Comparison of ENCODE assay signal across 15 cellular contexts in the genomic region with DNA sequence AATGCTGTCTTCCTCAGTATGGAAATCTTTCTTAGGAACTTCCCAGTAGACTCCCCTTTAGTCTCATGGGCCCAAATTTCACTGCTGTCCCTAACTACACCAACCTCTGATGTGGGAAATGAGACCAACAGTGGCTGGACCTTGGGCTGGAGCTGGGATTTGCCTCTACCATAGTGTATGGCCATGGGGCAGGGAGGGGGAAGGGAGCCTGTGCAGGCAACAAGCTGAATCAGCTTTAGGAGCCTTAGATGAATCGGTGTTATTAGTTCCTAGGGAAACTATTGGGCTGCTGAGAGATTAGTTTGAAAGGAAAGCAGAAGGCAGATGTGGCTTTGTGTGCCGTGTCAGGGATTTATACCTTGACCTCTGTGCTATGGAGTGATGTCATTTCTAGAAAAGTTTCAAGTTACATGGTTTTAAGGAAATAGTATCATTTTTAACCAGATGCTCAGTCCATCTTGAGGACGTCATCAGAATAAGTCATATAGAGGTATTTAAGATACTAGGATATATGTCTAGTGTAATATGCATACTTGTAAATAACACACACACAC. TPM values are rescaled to one million over a fixed set of nuclear protein-coding genes. Genes with fewer than 3 reads are reported as not detected.
DNase-seq lines count a peak whose midpoint lies in the region; ATAC-seq, FAIRE-seq and TF ChIP-seq lines count a peak whose summit lies in the region.
"Had no signal": no experiment of that assay in that cellular context is flagged by ENCODE, and none has a peak within 500 bp of the region (broad histone marks: within the 10 kb centered on the region; RNA-seq: fewer than 3 reads in every experiment).

No MANE protein-coding gene starts in this region.

- 29% methylated on average over 3 of the region's 3 CpGs for WGBS in GM12878 (ENCODE audit: insufficient coverage, insufficient replicate concordance, low lambda C conversion rate, missing lambda C conversion rate)
- WGBS in HepG2 (ENCODE audit: low lambda C conversion rate): 66% methylated on average over 3 of the region's 3 CpGs
- 46 to 47% methylated on average over 3 of the region's 3 CpGs for WGBS in tibial nerve, 2 donors

- TF ChIP-seq CTCF in MM.1S (IDR thresholded peaks at IDR 0.05; ENCODE audit: low read length): no peak
- no peak for TF ChIP-seq CTCF in GM12878 (IDR thresholded peaks at IDR 0.05 in 2 of 3, conservative IDR thresholded peaks at IDR 0.05 in 1 of 3; ENCODE audit: control insufficient read depth in 2 of 3, extremely low read depth in 1 of 3, insufficient read depth in 1 of 3, low read depth in 3 of 3, low read length in 3 of 3)
- TF ChIP-seq CTCF in HepG2 (CRISPR knock-in tag; IDR thresholded peaks at IDR 0.05): no peak
- TF ChIP-seq CTCF in GM20000 (IDR thresholded peaks at IDR 0.05; ENCODE audit: extremely low read depth, missing control alignments): no peak
- TF ChIP-seq CTCF in tibial nerve (IDR thresholded peaks at IDR 0.05): no peak

- H3K4me3 ChIP-seq in MM.1S (ENCODE audit: low read length) (no peak overlapping the region), GM12878 (no peak overlapping the region), HepG2 (replicated peaks in 1 of 3; ENCODE audit: insufficient read depth in 1 of 3, low read depth in 2 of 3, low read length in 3 of 3) (no peak overlapping the region), tibial nerve (no peak overlapping the region)
- H3K4me3 ChIP-seq: BLaER1, lower lobe of right lung had no signal

- SMC1A ChIA-PET in GM12878 (lab: Charles Lee; ENCODE audit: uncharacterized antibody, unreplicated experiment): interaction anchor here (1.0 to 1.6 kb wide), 2 partner anchors 10 to 12 kb away, joined by 4 to 7 read pairs; no protein-coding TSS in a partner anchor

- H3K9me3 ChIP-seq in MM.1S (replicated peaks; ENCODE audit: insufficient read depth, low read length) (no peaks in the 10 kb centered on the region), GM12878 (replicated peaks; ENCODE audit: control insufficient read depth, insufficient read depth, low read length) (no peaks in the 10 kb centered on the region), HepG2 (ENCODE audit: low read length) (no peaks in the 10 kb centered on the region), tibial nerve (no peaks in the 10 kb centered on the region)
- H3K9me3 ChIP-seq: BLaER1, lower lobe of right lung had no signal

- TF ChIP-seq POLR2A in GM12878 (IDR thresholded peaks at IDR 0.05; ENCODE audit: low read depth, low read length) (no peak), HepG2 (IDR thresholded peaks at IDR 0.05; ENCODE audit: insufficient read depth in 1 of 2, low read depth in 2 of 2, low read length in 2 of 2) (no peak), tibial nerve (IDR thresholded peaks at IDR 0.05) (no peak)

- ATAC-seq in GM12878 (peak; percentile 69), HepG2 (peak; percentile 69)
- ATAC-seq: activated CD4-positive, CD25-positive, alpha-beta regulatory T cell treated with anti-CD3 and anti-CD28 coated beads, Interleukin-2, amount 50 U/mL, for 24 hours; T-helper 17 cell had no signal

- CTCF ChIA-PET in GM12878 (lab: Yijun Ruan, JAX): interaction anchor here (0.6 to 3.8 kb wide), 14 partner anchors 9 to 401 kb away, joined by 3 to 33 read pairs (median 3); no protein-coding TSS in a partner anchor
- CTCF ChIA-PET in HepG2 (lab: Yijun Ruan, JAX; ENCODE audit: low intra/inter-chr PET ratio, low total read pairs): interaction anchor here (0.8 to 4.1 kb wide), 5 partner anchors 149 to 320 kb away, joined by 3 to 74 read pairs (median 7); no protein-coding TSS in a partner anchor

- H3K9me2 ChIP-seq in MM.1S (replicated peaks; ENCODE audit: insufficient read depth, low read length): no peaks in the 10 kb centered on the region

- DNase-seq in MM.1S: peak; percentile 8
- no peak for DNase-seq in GM12878 (ENCODE audit: low read depth, low spot score)
- DNase-seq in HepG2 (ENCODE audit: low spot score): peak; percentile 10
- DNase-seq in GM20000 (ENCODE audit: low spot score): no peak
- DNase-seq in tibial nerve (ENCODE audit: low spot score in 2 of 2): no peak
- DNase-seq in NCI-H146 treated with DMSO at 0.1 percent for 48 hours (lab: John Stamatoyannopoulos, UW; ENCODE audit: unreplicated experiment): no peak
- no peak for DNase-seq in inferior parietal cortex (ENCODE audit: extremely low spot score)
- DNase-seq: activated CD8-positive, alpha-beta memory T cell treated with anti-CD3 and anti-CD28 coated beads, Interleukin-2, amount 50 U/mL, for 48 hours; activated naive CD4-positive, alpha-beta T cell treated with anti-CD3 and anti-CD28 coated beads, Interleukin-2, amount 50 U/mL, for 16 hours; lower lobe of right lung; NCI-H2107; stimulated activated CD4-positive, alpha-beta T cell treated with anti-CD3 and anti-CD28 coated beads, Interleukin-2, amount 100 ng/mL, for 48 hours; T-helper 17 cell had no signal

- H2AFZ ChIP-seq in MM.1S (ENCODE audit: low read length) (no peak overlapping the region), GM12878 (ENCODE audit: control insufficient read depth, low read depth, low read length) (no peak overlapping the region), HepG2 (ENCODE audit: low read length) (no peak overlapping the region)

- in situ Hi-C loops in GM12878 (cut with MboI) (no loop called here), HepG2 (cut with HindIII; ENCODE audit: extremely low pct_ligation_motif_present, low pct_unique_long_range_greater_than_20kb) (loop anchor here (5.0 kb wide), 1 partner anchor 202 kb away; no protein-coding TSS in a partner anchor)

- FAIRE-seq in GM12878 (lab: Jason Lieb, UNC): no peak
- FAIRE-seq in HepG2 (lab: Jason Lieb, UNC): no peak

- POLR2A ChIA-PET in GM12878 (lab: Charles Lee): interaction anchor here (0.7 kb wide), 1 partner anchor 64 kb away, joined by 3 read pairs; no protein-coding TSS in a partner anchor
- POLR2A ChIA-PET in HepG2 (lab: Yijun Ruan, JAX): interaction anchor here (1.1 kb wide), 1 partner anchor 287 kb away, joined by 3 read pairs; a partner anchor contains a TSS

- H3K9ac ChIP-seq in MM.1S (ENCODE audit: low read length) (no peak overlapping the region), GM12878 (ENCODE audit: control insufficient read depth, insufficient read depth, low read length) (no peak overlapping the region), HepG2 (ENCODE audit: insufficient read depth, low read depth, low read length) (no peak overlapping the region)
- H3K9ac ChIP-seq: BLaER1 had no signal

- H3K79me2 ChIP-seq in MM.1S (ENCODE audit: low read length) (no peaks in the 10 kb centered on the region), GM12878 (ENCODE audit: control insufficient read depth, insufficient read depth, low read length) (no peaks in the 10 kb centered on the region), HepG2 (ENCODE audit: insufficient read depth, low read length) (no peaks in the 10 kb centered on the region)

- H3K4me2 ChIP-seq in MM.1S (ENCODE audit: low read depth, low read length) (no peak overlapping the region), GM12878 (ENCODE audit: control insufficient read depth, insufficient read depth) (no peak overlapping the region), HepG2 (ENCODE audit: low read depth, low read length) (no peak overlapping the region)
- H3K4me2 ChIP-seq: BLaER1 had no signal

- H3K4me1 ChIP-seq in MM.1S (ENCODE audit: low read length) (no peaks in the 10 kb centered on the region), GM12878 (ENCODE audit: control insufficient read depth, insufficient read depth, low read length) (no peaks in the 10 kb centered on the region), HepG2 (ENCODE audit: insufficient read depth, low read length) (peaks cover 31% of the 10 kb centered on the region), tibial nerve (peaks cover 4 to 25% (median 5%) of the 10 kb centered on the region in 4 donors)
- H3K4me1 ChIP-seq: BLaER1, lower lobe of right lung had no signal

- H3F3A ChIP-seq in MM.1S (ENCODE audit: insufficient read depth, low read length): no peaks in the 10 kb centered on the region

- no peak for TF ChIP-seq RAD21 in GM12878 (IDR thresholded peaks at IDR 0.05; ENCODE audit: insufficient read depth, low read depth, low read length)
- no peak for TF ChIP-seq RAD21 in HepG2 (CRISPR knock-in tag; IDR thresholded peaks at IDR 0.05)

- intact Hi-C loops in GM12878 (cut with micrococcal nuclease; ENCODE audit: unreplicated experiment) (loop anchor here (2.0 to 10.0 kb wide), 4 partner anchors 207 to 739 kb away; no protein-coding TSS in a partner anchor), HepG2 (cut with micrococcal nuclease; ENCODE audit: unreplicated experiment) (loop anchor here (1.0 to 2.0 kb wide), 4 partner anchors 161 to 319 kb away; no protein-coding TSS in a partner anchor)

- RAD21 ChIA-PET in GM12878 (lab: Charles Lee; ENCODE audit: unreplicated experiment): interaction anchor here (1.0 to 3.4 kb wide), 5 partner anchors 13 to 319 kb away, joined by 3 to 15 read pairs (median 6); no protein-coding TSS in a partner anchor

- H3K27ac ChIP-seq in MM.1S (ENCODE audit: low read length): no peak overlapping the region
- H3K27ac ChIP-seq in GM12878 (ENCODE audit: control insufficient read depth, insufficient read depth): no peak overlapping the region
- peak overlapping the region; percentile 14 for H3K27ac ChIP-seq in HepG2 (ENCODE audit: extremely low read length, insufficient read depth, low read length)
- H3K27ac ChIP-seq in tibial nerve: peak overlapping the region in 1 of 4 donors; percentile 41
- H3K27ac ChIP-seq: BLaER1, lower lobe of right lung had no signal

- H3K27me3 ChIP-seq in MM.1S (replicated peaks; ENCODE audit: insufficient read depth, low read length) (no peaks in the 10 kb centered on the region), GM12878 (replicated peaks in 1 of 2; ENCODE audit: control insufficient read depth in 2 of 2, insufficient read depth in 2 of 2, low read length in 1 of 2) (no peaks in the 10 kb centered on the region; a peak in 1 of 4 replicates), HepG2 (ENCODE audit: control insufficient read depth in 1 of 2, insufficient read depth in 2 of 2, low read length in 2 of 2) (no peaks in the 10 kb centered on the region; a peak in 1 of 5 replicates), tibial nerve (no peaks in the 10 kb centered on the region)
- H3K27me3 ChIP-seq: BLaER1 had no signal

- H4K20me1 ChIP-seq in MM.1S (ENCODE audit: insufficient read depth, low read length) (no peaks in the 10 kb centered on the region), GM12878 (ENCODE audit: control insufficient read depth, insufficient read depth) (no peaks in the 10 kb centered on the region), HepG2 (ENCODE audit: insufficient read depth, low read length) (no peaks in the 10 kb centered on the region; the same call in 1 of the 2 replicates)
- H4K20me1 ChIP-seq: BLaER1 had no signal

- BruUV-seq in GM12878 (replicated peaks; lab: Mats Ljungman, UMichigan) (no TSS peak), HepG2 (replicated peaks; lab: Mats Ljungman, UMichigan) (no TSS peak)

- TF ChIP-seq EP300 in GM12878 (IDR thresholded peaks at IDR 0.05; ENCODE audit: borderline replicate concordance in 1 of 2, control insufficient read depth in 1 of 2, low read depth in 2 of 2, low read length in 2 of 2) (no peak), HepG2 (IDR thresholded peaks at IDR 0.05; ENCODE audit: low read depth in 2 of 2, low read length in 2 of 2) (no peak), HepG2 (CRISPR knock-in tag; IDR thresholded peaks at IDR 0.05; ENCODE audit: borderline replicate concordance) (no peak), tibial nerve (IDR thresholded peaks at IDR 0.05) (no peak)

- H3K36me3 ChIP-seq in MM.1S (replicated peaks; ENCODE audit: insufficient read depth, low read length) (no peaks in the 10 kb centered on the region), GM12878 (ENCODE audit: control insufficient read depth in 2 of 2, insufficient read depth in 2 of 2, low read length in 1 of 2) (no peaks in the 10 kb centered on the region), HepG2 (replicated peaks in 1 of 2; ENCODE audit: control insufficient read depth in 1 of 2, insufficient read depth in 2 of 2, low read length in 2 of 2) (peaks cover 6 to 27% of the 10 kb centered on the region in 2 experiments), tibial nerve (no peaks in the 10 kb centered on the region)
- H3K36me3 ChIP-seq: BLaER1, lower lobe of right lung had no signal

RNA-seq across cellular contexts. Expression of a gene that starts 19.6 kb away (rescaled TPM):
- total RNA-seq in GM12878 (2013; cell fraction: nucleolus; rRNA removed): 41.0 and 45.5 TPM in 2 replicates
- 2.7 and 3.3 TPM in 2 replicates for total RNA-seq in GM12878 (2014; rRNA removed)
- 3.0 and 4.4 TPM in 2 replicates for total RNA-seq in GM12878 (2014; rRNA removed; fragmentation: Illumina TruSeq; extraction: Trizol)
- total RNA-seq in GM12878 (2021): 2.5 and 2.6 TPM in 2 replicates
- polyA plus RNA-seq in GM12878 (2011; ENCODE audit: low read depth): 0.77 TPM
- polyA plus RNA-seq in GM12878 (2011; rRNA removed): 6.6 and 9.1 TPM in 2 replicates
- 1.4 and 2.2 TPM in 2 replicates for polyA plus RNA-seq in GM12878 (2011; cell fraction: cytosol; rRNA removed)
- 11.2 TPM in 2 replicates for polyA plus RNA-seq in GM12878 (2011; cell fraction: nucleus; rRNA removed)
- polyA plus RNA-seq in GM12878 (2012): 0.80 and 1.9 TPM in 2 replicates
- 2.3 and 2.4 TPM in 2 replicates for polyA plus RNA-seq in GM12878 (2014; fragmentation: Illumina TruSeq; extraction: Trizol)
- under 1 TPM; 0.46 to 0.63 TPM for polyA plus RNA-seq in GM12878 (2014; fragmentation: Nextera tagmentation; extraction: Ambion mirVana)
- 0.75 and 1.5 TPM in 2 replicates for polyA plus RNA-seq in GM12878 (2014; rRNA removed)
- 1 to 10 TPM; 1.7 to 2.6 TPM for polyA plus RNA-seq in GM12878 (2016; fragmentation: Nextera tagmentation; extraction: Ambion mirVana)
- polyA minus RNA-seq in GM12878 (2011; rRNA and poly(A)+ RNA removed): 5.4 and 7.4 TPM in 2 replicates
- 2.1 and 7.4 TPM in 2 replicates for polyA minus RNA-seq in GM12878 (2011; cell fraction: cytosol; rRNA and poly(A)+ RNA removed)
- 12.0 and 16.5 TPM in 2 replicates for polyA minus RNA-seq in GM12878 (2011; cell fraction: nucleus; rRNA and poly(A)+ RNA removed)
- total RNA-seq in HepG2 (2016; rRNA removed; fragmentation: Illumina TruSeq; extraction: Trizol): 20.8 and 21.3 TPM in 2 replicates
- total RNA-seq in HepG2 (2016; cell fraction: cytosol; rRNA removed; fragmentation: Illumina TruSeq; extraction: Trizol; ENCODE audit: low read depth): 15.7 and 18.4 TPM in 2 replicates
- 18.5 and 21.5 TPM in 2 replicates for total RNA-seq in HepG2 (2016; cell fraction: insoluble cytoplasmic fraction; rRNA removed; fragmentation: Illumina TruSeq; extraction: Trizol)
- total RNA-seq in HepG2 (2016; cell fraction: membrane; rRNA removed; fragmentation: Illumina TruSeq; extraction: Trizol): 12.0 and 13.0 TPM in 2 replicates
- 26.1 and 29.7 TPM in 2 replicates for total RNA-seq in HepG2 (2016; cell fraction: nucleus; rRNA removed; fragmentation: Illumina TruSeq; extraction: Trizol)
- polyA plus RNA-seq in HepG2 (2011; rRNA removed): 3.3 and 7.0 TPM in 2 replicates
- polyA plus RNA-seq in HepG2 (2011; cell fraction: cytosol; rRNA removed): 1.7 and 1.9 TPM in 2 replicates
- 5.8 and 8.2 TPM in 2 replicates for polyA plus RNA-seq in HepG2 (2011; cell fraction: nucleus; rRNA removed)
- polyA plus RNA-seq in HepG2 (2012): 6.0 and 9.9 TPM in 2 replicates
- polyA plus RNA-seq in HepG2 (2016; cell fraction: cytosol; fragmentation: Illumina TruSeq; extraction: Trizol; ENCODE audit: low read depth): 0.41 and 0.60 TPM in 2 replicates
- polyA plus RNA-seq in HepG2 (2016; cell fraction: insoluble cytoplasmic fraction; fragmentation: Illumina TruSeq; extraction: Trizol; ENCODE audit: low read depth): 12.3 and 13.2 TPM in 2 replicates
- 1.6 and 2.2 TPM in 2 replicates for polyA plus RNA-seq in HepG2 (2016; cell fraction: membrane; fragmentation: Illumina TruSeq; extraction: Trizol; ENCODE audit: low read depth)
- polyA plus RNA-seq in HepG2 (2016; cell fraction: nucleus; fragmentation: Illumina TruSeq; extraction: Trizol; ENCODE audit: insufficient read depth, low read depth): 21.7 and 23.3 TPM in 2 replicates
- polyA minus RNA-seq in HepG2 (2011; rRNA and poly(A)+ RNA removed; ENCODE audit: low replicate concordance): 2.2 and 9.8 TPM in 2 replicates
- 11.0 TPM in 2 replicates for polyA minus RNA-seq in HepG2 (2011; cell fraction: cytosol; rRNA and poly(A)+ RNA removed)
- 52.0 and 64.4 TPM in 2 replicates for polyA minus RNA-seq in HepG2 (2011; cell fraction: nucleus; rRNA and poly(A)+ RNA removed)
- total RNA-seq in tibial nerve: 100 to 1,000 TPM in 3 of 4 donors, 10 to 100 TPM in 1; 83.2 to 150 (median 115) TPM

Comparison
In these comparisons a context has a peak if more than half of its experiments do, and no peak if none do; other contexts are left out.
1. DNase-seq: peak in MM.1S (single experiment) and HepG2 (single experiment); none in GM12878 (single experiment), GM20000 (single experiment), tibial nerve (0 of 2), NCI-H146 treated with DMSO at 0.1 percent for 48 hours (single experiment) and inferior parietal cortex (single experiment).